8 cellular contexts compared by ENCODE assay signal in genomic region chr12:1474059-1474537, GRCh38.
DNase-seq lines count a peak whose midpoint lies in the region; ATAC-seq, FAIRE-seq and TF ChIP-seq lines count a peak whose summit lies in the region.

No MANE protein-coding gene starts in this region.

- peaks cover 1% of the 10 kb centered on the region for H3K36me3 Mint-ChIP-seq in activated T-helper 1 cell treated with anti-CD3 and anti-CD28 coated beads, Interleukin-12 subunit alpha, Interleukin-12 subunit beta, Interleukin-2, Interleukin-4 antibody, amounts not matched to agents 30 ng/mL and 10 ng/mL and 1 ng/mL, durations not matched to agents 14 hours and 24 hours and 36 hours (ENCODE audit: low read depth)

- peaks cover 3% of the 10 kb centered on the region for H3K9me3 ChIP-seq in keratinocyte (ENCODE audit: control insufficient read depth, low read depth, low read length)

- H3K27me3 Mint-ChIP-seq in activated T-helper 1 cell treated with anti-CD3 and anti-CD28 coated beads, Interleukin-12 subunit alpha, Interleukin-12 subunit beta, Interleukin-2, Interleukin-4 antibody, amounts not matched to agents 30 ng/mL and 10 ng/mL and 1 ng/mL, durations not matched to agents 14 hours and 24 hours and 36 hours (ENCODE audit: insufficient read depth) = no peaks in the 10 kb centered on the region

- in situ Hi-C loops in KBM-7 (cut with MboI; ENCODE audit: low pct_unique_long_range_greater_than_20kb, low sequenced_read_pairs) = no loop called here

- no peak overlapping the region for H2AFZ ChIP-seq in keratinocyte (ENCODE audit: control insufficient read depth, low read length)

- no peaks in the 10 kb centered on the region for H3K79me2 ChIP-seq in keratinocyte (ENCODE audit: control insufficient read depth, insufficient read depth, low read length)

- intact Hi-C loops in activated T-helper 1 cell treated with anti-CD3 and anti-CD28 coated beads, Interleukin-12 subunit alpha, Interleukin-12 subunit beta, Interleukin-2, Interleukin-4 antibody, amounts not matched to agents 30 ng/mL and 10 ng/mL and 1 ng/mL, durations not matched to agents 14 hours and 24 hours and 36 hours (cut with micrococcal nuclease) = loop anchor here (1.0 to 5.0 kb wide), 3 partner anchors 58 to 247 kb away; no protein-coding TSS in a partner anchor

- H3K27ac Mint-ChIP-seq in activated T-helper 1 cell treated with anti-CD3 and anti-CD28 coated beads, Interleukin-12 subunit alpha, Interleukin-12 subunit beta, Interleukin-2, Interleukin-4 antibody, amounts not matched to agents 30 ng/mL and 10 ng/mL and 1 ng/mL, durations not matched to agents 14 hours and 24 hours and 36 hours = no peak overlapping the region

- no peak for TF ChIP-seq CTCF in BJ (IDR thresholded peaks at IDR 0.05; ENCODE audit: insufficient read depth, low read depth, low read length)
- no peak for TF ChIP-seq CTCF in keratinocyte (optimal IDR thresholded peaks at IDR 0.05 in 1 of 3, IDR thresholded peaks at IDR 0.05 in 1 of 3, conservative IDR thresholded peaks at IDR 0.05 in 1 of 3; ENCODE audit: extremely low read depth in 1 of 3, insufficient read depth in 2 of 3, low read length in 3 of 3)

- peaks cover 6% of the 10 kb centered on the region for H3K4me1 Mint-ChIP-seq in activated T-helper 1 cell treated with anti-CD3 and anti-CD28 coated beads, Interleukin-12 subunit alpha, Interleukin-12 subunit beta, Interleukin-2, Interleukin-4 antibody, amounts not matched to agents 30 ng/mL and 10 ng/mL and 1 ng/mL, durations not matched to agents 14 hours and 24 hours and 36 hours (ENCODE audit: low read depth)

- H3K4me1 ChIP-seq in keratinocyte (ENCODE audit: control insufficient read depth, extremely low read depth, insufficient read depth, low read length) = peaks cover 41% of the 10 kb centered on the region

- dilution Hi-C loops in keratinocyte (cut with MboI; ENCODE audit: extremely low pct_ligation_motif_present, low sequenced_read_pairs) = no loop called here

- H3K9ac ChIP-seq in keratinocyte (ENCODE audit: control insufficient read depth, extremely low read depth, insufficient read depth, low read length) = peak overlapping the region; percentile 63

- H3K36me3 ChIP-seq in BJ (ENCODE audit: control insufficient read depth, insufficient read depth, low read length) = no peaks in the 10 kb centered on the region
- H3K36me3 ChIP-seq in keratinocyte (ENCODE audit: control insufficient read depth in 2 of 2, extremely low read depth in 1 of 2, insufficient read depth in 2 of 2, low read length in 2 of 2) = peaks cover 0 to 1% of the 10 kb centered on the region in 2 experiments

- POLR2A ChIA-PET in BJ (lab: Charles Lee) = interaction anchor here (0.6 kb wide), 1 partner anchor 16 kb away, joined by 3 read pairs; no protein-coding TSS in a partner anchor

- DNase-seq in BJ (ENCODE audit: low read depth) = peak; percentile 89
- peak; percentile 92 for DNase-seq in KBM-7
- peak; percentile 16 for DNase-seq in activated T-helper 1 cell treated with anti-CD3 and anti-CD28 coated beads, Interleukin-12 subunit alpha, Interleukin-12 subunit beta, Interleukin-2, Interleukin-4 antibody, amounts not matched to agents 30 ng/mL and 10 ng/mL and 1 ng/mL, durations not matched to agents 14 hours and 24 hours and 36 hours (ENCODE audit: low spot score)
- DNase-seq in keratinocyte (ENCODE audit: low read depth, low spot score) = peak; percentile 90
- DNase-seq in SIG-M5 treated with dmso at 0.1 percent for 504 hours (lab: John Stamatoyannopoulos, UW; ENCODE audit: unreplicated experiment) = no peak

- H4K20me1 ChIP-seq in keratinocyte (ENCODE audit: control insufficient read depth, extremely low read depth, insufficient read depth, low read length) = no peaks in the 10 kb centered on the region

- H3K27me3 ChIP-seq in BJ (ENCODE audit: control insufficient read depth, insufficient read depth, low read length) (no peaks in the 10 kb centered on the region), keratinocyte (ENCODE audit: control insufficient read depth, extremely low read depth, insufficient read depth, low read length) (no peaks in the 10 kb centered on the region)

- no peaks in the 10 kb centered on the region for H3K9me1 ChIP-seq in keratinocyte (ENCODE audit: control insufficient read depth, extremely low read depth, insufficient read depth, low read length)

- H3K4me3 ChIP-seq in BJ (ENCODE audit: low read depth, low read length) (peak overlapping the region; percentile 10; the same call in 1 of the 2 replicates), keratinocyte (ENCODE audit: control insufficient read depth in 2 of 3, extremely low read depth in 1 of 3, insufficient read depth in 2 of 3, low read depth in 1 of 3, low read length in 3 of 3) (peak overlapping the region in 1 of 3 experiments; percentile 50)

- no peak overlapping the region for H3K4me3 Mint-ChIP-seq in activated T-helper 1 cell treated with anti-CD3 and anti-CD28 coated beads, Interleukin-12 subunit alpha, Interleukin-12 subunit beta, Interleukin-2, Interleukin-4 antibody, amounts not matched to agents 30 ng/mL and 10 ng/mL and 1 ng/mL, durations not matched to agents 14 hours and 24 hours and 36 hours

- H3K4me2 ChIP-seq in keratinocyte (ENCODE audit: control insufficient read depth, extremely low read depth, insufficient read depth, low read depth, low read length) = peak overlapping the region; percentile 70

- ATAC-seq in GM21390 (IDR thresholded peaks at IDR 0.05; ENCODE audit: unreplicated experiment) (no peak), HG03095 (IDR thresholded peaks at IDR 0.05; ENCODE audit: unreplicated experiment) (no peak), HG02981 (IDR thresholded peaks at IDR 0.05; ENCODE audit: unreplicated experiment) (no peak)

- CTCF ChIA-PET in BJ (lab: Yijun Ruan, JAX) = interaction anchor here (1.0 to 2.9 kb wide), 7 partner anchors 16 to 356 kb away, joined by 3 to 8 read pairs (median 4); no protein-coding TSS in a partner anchor

- no peaks in the 10 kb centered on the region for H3K9me3 Mint-ChIP-seq in activated T-helper 1 cell treated with anti-CD3 and anti-CD28 coated beads, Interleukin-12 subunit alpha, Interleukin-12 subunit beta, Interleukin-2, Interleukin-4 antibody, amounts not matched to agents 30 ng/mL and 10 ng/mL and 1 ng/mL, durations not matched to agents 14 hours and 24 hours and 36 hours

- peak; percentile 98 for FAIRE-seq in keratinocyte (lab: Jason Lieb, UNC)

- H3K27ac ChIP-seq in keratinocyte (ENCODE audit: control insufficient read depth, insufficient read depth, low read length) = peak overlapping the region; percentile 82
